ENCODE assay signal across 4 cellular contexts in the genomic region with DNA sequence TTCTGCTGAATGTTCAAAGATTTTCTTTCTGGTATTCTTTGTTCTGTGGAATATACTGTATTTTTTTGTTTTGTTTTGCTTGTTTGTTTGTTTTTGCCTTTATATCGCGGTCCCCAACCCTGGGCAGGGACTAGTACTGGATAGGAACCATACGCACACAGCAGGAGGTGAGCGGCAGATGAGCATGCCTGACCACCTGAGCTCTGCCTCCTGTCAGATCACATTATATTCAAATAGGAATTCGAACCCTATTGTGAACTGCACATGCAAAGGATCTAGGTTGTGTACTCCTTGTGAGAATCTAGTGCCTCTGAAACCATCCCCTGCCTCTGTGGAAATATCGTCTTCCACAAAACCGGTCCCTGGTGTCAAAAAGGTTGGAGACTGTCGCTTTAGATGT.
"Had no signal": no experiment of that assay in that cellular context is flagged by ENCODE, and none has a peak within 500 bp of the region (broad histone marks: within the 10 kb centered on the region; RNA-seq: fewer than 3 reads in every experiment).

No MANE protein-coding gene starts in this region.

- DNase-seq: H9, HCEC 1CT, KBM-7 had no signal

- H3K4me2 ChIP-seq: GM23338 had no signal

- H2AFZ ChIP-seq: GM23338 had no signal

- H3K4me3 ChIP-seq: GM23338 had no signal
